9 cellular contexts compared by ENCODE assay signal in genomic region chr2:241357531-241357930, GRCh38. TPM values are rescaled to one million over a fixed set of nuclear protein-coding genes. Genes with fewer than 3 reads are reported as not detected.
DNase-seq lines count a peak whose midpoint lies in the region; ATAC-seq, FAIRE-seq and TF ChIP-seq lines count a peak whose summit lies in the region.
"Had no signal": no experiment of that assay in that cellular context is flagged by ENCODE, and none has a peak within 500 bp of the region (broad histone marks: within the 10 kb centered on the region; RNA-seq: fewer than 3 reads in every experiment).

No MANE protein-coding gene starts in this region.

- DNase-seq in NCI-H2227 (lab: John Stamatoyannopoulos, UW; ENCODE audit: unreplicated experiment) = peak; percentile 7
- DNase-seq in NCI-H2227 treated with DMSO at 0.1 percent for 48 hours (lab: John Stamatoyannopoulos, UW) = no peak
- no peak for DNase-seq in Peyer's patch
- no peak for DNase-seq in endothelial cell of umbilical vein (ENCODE audit: low read depth, low spot score)
- peak; percentile 56 for DNase-seq in small intestine
- DNase-seq in NCI-H1048 (lab: John Stamatoyannopoulos, UW) = no peak
- no peak for DNase-seq in left colon
- DNase-seq: stimulated activated CD4-positive, alpha-beta T cell treated with anti-CD3 and anti-CD28 coated beads, Interleukin-2, amount 100 ng/mL, for 48 hours had no signal

- no TSS peak for BruUV-seq in endothelial cell of umbilical vein (replicated peaks; lab: Mats Ljungman, UMichigan)

- peak overlapping the region; percentile 39 to 58 (median 46) for H3K27ac ChIP-seq in Peyer's patch
- H3K27ac ChIP-seq in endothelial cell of umbilical vein (ENCODE audit: insufficient read depth, low read depth, low read length) = no peak overlapping the region
- H3K27ac ChIP-seq in small intestine (ENCODE audit: low read depth in 1 of 2, low read length in 1 of 2) = peak overlapping the region; percentile 47 to 60

- ATAC-seq in GM19351 (IDR thresholded peaks at IDR 0.05; ENCODE audit: unreplicated experiment) (no peak), left colon (no peak)

- H3K27me3 ChIP-seq in Peyer's patch = no peaks in the 10 kb centered on the region
- no peaks in the 10 kb centered on the region for H3K27me3 ChIP-seq in endothelial cell of umbilical vein (ENCODE audit: control insufficient read depth in 2 of 2, insufficient read depth in 2 of 2, low read length in 2 of 2)
- no peaks in the 10 kb centered on the region for H3K27me3 ChIP-seq in small intestine (ENCODE audit: control insufficient read depth in 2 of 2, insufficient read depth in 2 of 2, low read length in 2 of 2)

- H3K36me3 ChIP-seq in Peyer's patch (peaks cover 0 to 17% (median 0%) of the 10 kb centered on the region in 3 donors), endothelial cell of umbilical vein (ENCODE audit: control insufficient read depth in 2 of 2, extremely low read depth in 1 of 2, insufficient read depth in 2 of 2, low read length in 2 of 2) (peaks cover 6 to 12% of the 10 kb centered on the region in 2 experiments), small intestine (ENCODE audit: control insufficient read depth in 2 of 2, insufficient read depth in 2 of 2, low read length in 2 of 2) (peaks cover 0 to 4% of the 10 kb centered on the region in 2 donors)

- no peak for FAIRE-seq in endothelial cell of umbilical vein (lab: Jason Lieb, UNC)
- no peak for FAIRE-seq in small intestine (lab: Jason Lieb, UNC)

- dilution Hi-C loops in endothelial cell of umbilical vein (cut with MboI; ENCODE audit: extremely low pct_ligation_motif_present, low sequenced_read_pairs) = no loop called here

- no peak overlapping the region for H2AFZ ChIP-seq in endothelial cell of umbilical vein (ENCODE audit: low read depth, low read length)

- no peaks in the 10 kb centered on the region for H3K9me1 ChIP-seq in endothelial cell of umbilical vein (replicated peaks; ENCODE audit: control insufficient read depth, extremely low read depth, insufficient read depth, low read length)

- H3K9me3 ChIP-seq in Peyer's patch (no peaks in the 10 kb centered on the region), endothelial cell of umbilical vein (replicated peaks; ENCODE audit: control insufficient read depth, insufficient read depth, low read length) (no peaks in the 10 kb centered on the region), small intestine (ENCODE audit: control insufficient read depth, low read depth) (no peaks in the 10 kb centered on the region)

- H3K4me3 ChIP-seq in Peyer's patch (peak overlapping the region in 2 of 4 donors; percentile 64 to 81), endothelial cell of umbilical vein (replicated peaks in 1 of 3; ENCODE audit: insufficient read depth in 1 of 3, low read depth in 1 of 3, low read length in 3 of 3) (peak overlapping the region in 1 of 3 experiments; percentile 91), small intestine (ENCODE audit: low read depth in 1 of 2, low read length in 2 of 2) (peak overlapping the region in 1 of 2 donors; percentile 72)

- H3K4me1 ChIP-seq in Peyer's patch (peaks cover 3 to 46% (median 7%) of the 10 kb centered on the region in 4 donors), endothelial cell of umbilical vein (ENCODE audit: control insufficient read depth, extremely low read depth, insufficient read depth, low read length) (peaks cover 21% of the 10 kb centered on the region), small intestine (ENCODE audit: control insufficient read depth in 2 of 2, insufficient read depth in 1 of 2, low read depth in 1 of 2, low read length in 1 of 2) (peaks cover 3 to 13% of the 10 kb centered on the region in 2 donors)

- peaks cover 52% of the 10 kb centered on the region for H3K79me2 ChIP-seq in endothelial cell of umbilical vein (ENCODE audit: control insufficient read depth, insufficient read depth, low read length)

- peak overlapping the region; percentile 94 for H3K4me2 ChIP-seq in endothelial cell of umbilical vein (ENCODE audit: insufficient read depth, low read length)

- intact Hi-C loops in endothelial cell of umbilical vein (cut with micrococcal nuclease) (loop anchor here (5.0 kb wide), 5 partner anchors 150 to 525 kb away; partner anchors contain the start of genes BOK, ING5 and STK25), left colon (cut with DNase I, micrococcal nuclease) (no loop called here)

- TF ChIP-seq CTCF in Peyer's patch (IDR thresholded peaks at IDR 0.05) = no peak
- no peak for TF ChIP-seq CTCF in endothelial cell of umbilical vein (IDR thresholded peaks at IDR 0.05; ENCODE audit: extremely low read depth in 1 of 2, insufficient read depth in 1 of 2, low read depth in 1 of 2, low read length in 2 of 2)

- H3K9ac ChIP-seq in endothelial cell of umbilical vein (replicated peaks; ENCODE audit: extremely low read depth, insufficient read depth, low read length) = no peak overlapping the region

- H4K20me1 ChIP-seq in endothelial cell of umbilical vein (replicated peaks; ENCODE audit: control insufficient read depth, extremely low read depth, insufficient read depth, low read length) = no peaks in the 10 kb centered on the region

- POLR2A ChIA-PET in endothelial cell of umbilical vein (lab: Charles Lee) = no interaction called here

- WGBS in small intestine, 3 donors = 11 to 38% (median 13%) methylated on average over 3 of the region's 3 CpGs

- TF ChIP-seq POLR2A in Peyer's patch (IDR thresholded peaks at IDR 0.05) = no peak
- no peak for TF ChIP-seq POLR2A in endothelial cell of umbilical vein (IDR thresholded peaks at IDR 0.05; ENCODE audit: low read depth, low read length)

- CTCF ChIA-PET in endothelial cell of umbilical vein (lab: Charles Lee) = no interaction called here

TF ChIP-seq in endothelial cell of umbilical vein, 7 proteins besides CTCF, POLR2A, EP300 and RAD21:
- TF ChIP-seq POLR2AphosphoS5 (IDR thresholded peaks at IDR 0.05; ENCODE audit: insufficient read depth, low read depth, low read length) (no peak), JUN (IDR thresholded peaks at IDR 0.05; ENCODE audit: borderline replicate concordance, insufficient read depth, insufficient read length, low read depth) (no peak), MYC (IDR thresholded peaks at IDR 0.05; ENCODE audit: low read depth, low read length) (no peak), FOS (IDR thresholded peaks at IDR 0.05; ENCODE audit: borderline replicate concordance, insufficient read depth, low read length) (no peak), EZH2 (IDR thresholded peaks at IDR 0.05; ENCODE audit: borderline replicate concordance, low read depth, low read length, severe bottlenecking) (no peak)

RNA-seq across cellular contexts. Expression of gene FARP2, which starts 1.4 kb away (rescaled TPM):
- total RNA-seq in Peyer's patch (100 to 1,000 TPM; 107 to 169 (median 140) TPM), endothelial cell of umbilical vein (40.6 and 45.3 TPM in 2 replicates), left colon (100 to 1,000 TPM; 126 to 138 TPM)
- polyA plus RNA-seq in endothelial cell of umbilical vein (15.3 and 17.9 TPM in 2 replicates), small intestine (10 to 100 TPM; 25.7 to 60.6 (median 38.9) TPM)
- 13.9 and 15.9 TPM in 2 replicates for polyA plus RNA-seq in endothelial cell of umbilical vein (2011; cell fraction: cytosol; rRNA removed)
- 41.7 and 49.8 TPM in 2 replicates for polyA plus RNA-seq in endothelial cell of umbilical vein (2011; cell fraction: nucleus; rRNA removed)
- 29.4 and 36.7 TPM in 2 replicates for polyA plus RNA-seq in endothelial cell of umbilical vein (2012)
- 62.7 and 67.7 TPM in 2 replicates for polyA minus RNA-seq in endothelial cell of umbilical vein
- polyA minus RNA-seq in endothelial cell of umbilical vein (2011; cell fraction: cytosol; rRNA and poly(A)+ RNA removed) = 17.2 TPM
- 56.5 and 61.3 TPM in 2 replicates for polyA minus RNA-seq in endothelial cell of umbilical vein (2011; cell fraction: nucleus; rRNA and poly(A)+ RNA removed)

RNA-seq across cellular contexts. Expression of gene SEPTIN2, which starts 41.8 kb away (rescaled TPM):
- total RNA-seq in Peyer's patch (100 to 1,000 TPM; 175 to 281 (median 193) TPM), endothelial cell of umbilical vein (427 and 444 TPM in 2 replicates), left colon (100 to 1,000 TPM; 245 to 254 TPM)
- polyA plus RNA-seq in endothelial cell of umbilical vein (475 and 512 TPM in 2 replicates), small intestine (100 to 1,000 TPM; 112 to 171 (median 125) TPM)
- 283 and 310 TPM in 2 replicates for polyA plus RNA-seq in endothelial cell of umbilical vein (2011; cell fraction: cytosol; rRNA removed)
- 541 and 691 TPM in 2 replicates for polyA plus RNA-seq in endothelial cell of umbilical vein (2011; cell fraction: nucleus; rRNA removed)
- polyA plus RNA-seq in endothelial cell of umbilical vein (2012) = 452 and 507 TPM in 2 replicates
- polyA minus RNA-seq in endothelial cell of umbilical vein = 956 and 1,008 TPM in 2 replicates
- polyA minus RNA-seq in endothelial cell of umbilical vein (2011; cell fraction: cytosol; rRNA and poly(A)+ RNA removed) = 118 TPM
- polyA minus RNA-seq in endothelial cell of umbilical vein (2011; cell fraction: nucleus; rRNA and poly(A)+ RNA removed) = 304 and 428 TPM in 2 replicates

RNA-seq across cellular contexts. Expression of gene HDLBP, which starts 42.1 kb away (rescaled TPM):
- total RNA-seq in Peyer's patch = 100 to 1,000 TPM; 361 to 651 (median 454) TPM
- total RNA-seq in endothelial cell of umbilical vein = 554 and 569 TPM in 2 replicates
- polyA plus RNA-seq in endothelial cell of umbilical vein = 294 and 379 TPM in 2 replicates
- polyA plus RNA-seq in endothelial cell of umbilical vein (2011; cell fraction: cytosol; rRNA removed) = 372 and 446 TPM in 2 replicates
- polyA plus RNA-seq in endothelial cell of umbilical vein (2011; cell fraction: nucleus; rRNA removed) = 811 and 873 TPM in 2 replicates
- 477 and 535 TPM in 2 replicates for polyA plus RNA-seq in endothelial cell of umbilical vein (2012)
- 540 and 558 TPM in 2 replicates for polyA minus RNA-seq in endothelial cell of umbilical vein
- 181 TPM for polyA minus RNA-seq in endothelial cell of umbilical vein (2011; cell fraction: cytosol; rRNA and poly(A)+ RNA removed)
- polyA minus RNA-seq in endothelial cell of umbilical vein (2011; cell fraction: nucleus; rRNA and poly(A)+ RNA removed) = 353 and 427 TPM in 2 replicates
- 100 to 1,000 TPM; 136 to 193 (median 150) TPM for polyA plus RNA-seq in small intestine
- total RNA-seq in left colon = 100 to 1,000 TPM; 390 to 417 TPM

Comparison
In these comparisons a context has a peak if more than half of its experiments do, and no peak if none do; other contexts are left out.
1. DNase-seq: peak in NCI-H2227 (single experiment) and small intestine (single experiment); none in NCI-H2227 treated with DMSO at 0.1 percent for 48 hours (single experiment), Peyer's patch (0 of 3), endothelial cell of umbilical vein (single experiment), NCI-H1048 (single experiment) and left colon (0 of 2).